Comparison of ENCODE assay signal across 1 cellular context in genomic region chr18:8124232-8125146, GRCh38.
TF ChIP-seq lines count a peak whose summit lies in the region.

No MANE protein-coding gene starts in this region.

TF ChIP-seq in HCT116, 20 proteins besides CTCF, POLR2A, EP300 and RAD21 (continued from another document):
- TF ChIP-seq ZBTB33 (IDR thresholded peaks at IDR 0.05; ENCODE audit: extremely low read depth, insufficient replicate concordance, low read length) = no peak
- no peak for TF ChIP-seq CBX3 (IDR thresholded peaks at IDR 0.05; ENCODE audit: low read depth)
- TF ChIP-seq EZH2 (IDR thresholded peaks at IDR 0.05) = no peak
- no peak for TF ChIP-seq ATF3 (IDR thresholded peaks at IDR 0.05)
- no peak for TF ChIP-seq TCF7L2 (IDR thresholded peaks at IDR 0.05; ENCODE audit: borderline replicate concordance, extremely low read depth, insufficient read depth, insufficient read length)
